ENCODE assay signal across 1 cellular context in genomic region chr1:85339089-85339488, GRCh38.
TF ChIP-seq lines count a peak whose summit lies in the region.

No MANE protein-coding gene starts in this region.

TF ChIP-seq in liver, 16 proteins besides CTCF, POLR2A, EP300 and RAD21 (continued from another document):
- TF ChIP-seq REST (IDR thresholded peaks at IDR 0.05) (no peak), FOXA1 (IDR thresholded peaks at IDR 0.05) (no peak), SP1 (IDR thresholded peaks at IDR 0.05) (no peak), GABPA (IDR thresholded peaks at IDR 0.05 in 1 of 2, conservative IDR thresholded peaks at IDR 0.05 in 1 of 2) (no peak), HNF4A (conservative IDR thresholded peaks at IDR 0.05) (peak in 1 of 2 donors; percentile 41), NR2F2 (IDR thresholded peaks at IDR 0.05) (no peak), EGR1 (IDR thresholded peaks at IDR 0.05; ENCODE audit: low read depth in 2 of 2) (no peak), JUND (IDR thresholded peaks at IDR 0.05) (peak in 1 of 2 donors; percentile 95)
- TF ChIP-seq, protein P1, sequence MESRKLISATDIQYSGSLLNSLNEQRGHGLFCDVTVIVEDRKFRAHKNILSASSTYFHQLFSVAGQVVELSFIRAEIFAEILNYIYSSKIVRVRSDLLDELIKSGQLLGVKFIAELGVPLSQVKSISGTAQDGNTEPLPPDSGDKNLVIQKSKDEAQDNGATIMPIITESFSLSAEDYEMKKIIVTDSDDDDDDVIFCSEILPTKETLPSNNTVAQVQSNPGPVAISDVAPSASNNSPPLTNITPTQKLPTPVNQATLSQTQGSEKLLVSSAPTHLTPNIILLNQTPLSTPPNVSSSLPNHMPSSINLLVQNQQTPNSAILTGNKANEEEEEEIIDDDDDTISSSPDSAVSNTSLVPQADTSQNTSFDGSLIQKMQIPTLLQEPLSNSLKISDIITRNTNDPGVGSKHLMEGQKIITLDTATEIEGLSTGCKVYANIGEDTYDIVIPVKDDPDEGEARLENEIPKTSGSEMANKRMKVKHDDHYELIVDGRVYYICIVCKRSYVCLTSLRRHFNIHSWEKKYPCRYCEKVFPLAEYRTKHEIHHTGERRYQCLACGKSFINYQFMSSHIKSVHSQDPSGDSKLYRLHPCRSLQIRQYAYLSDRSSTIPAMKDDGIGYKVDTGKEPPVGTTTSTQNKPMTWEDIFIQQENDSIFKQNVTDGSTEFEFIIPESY (IDR thresholded peaks at IDR 0.05) = no peak
